In the genomic region with DNA sequence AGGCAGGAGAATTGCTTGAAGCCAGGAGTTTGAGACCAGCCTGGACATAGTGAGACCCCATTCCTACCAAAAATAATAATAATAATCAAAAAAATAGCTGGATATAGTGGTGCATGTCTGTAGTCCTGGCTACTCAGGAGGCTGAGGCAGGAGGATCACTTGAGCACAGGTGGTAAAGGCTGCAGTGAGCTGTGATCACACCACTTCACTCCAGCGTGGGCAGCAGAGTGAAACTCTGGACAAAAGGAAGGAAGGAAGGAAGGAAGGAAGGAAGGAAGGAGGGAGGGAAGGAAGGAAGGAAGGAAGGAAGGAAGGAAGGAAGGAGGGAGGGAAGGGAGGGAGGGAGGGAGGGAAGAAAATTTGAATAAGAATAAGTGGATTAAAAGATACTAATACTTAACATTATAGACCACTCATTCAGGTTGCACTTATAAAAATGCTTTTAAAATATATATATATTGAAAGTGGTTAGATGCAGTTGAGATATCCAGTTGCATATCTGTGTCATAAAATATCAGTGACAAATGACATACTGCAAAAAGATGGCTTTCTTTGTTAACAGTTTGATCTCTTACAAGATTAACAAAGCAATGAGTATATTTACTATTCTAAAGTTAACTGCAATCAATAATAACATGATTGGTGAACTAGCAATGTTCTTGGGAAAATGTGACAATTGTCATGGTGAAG, we compare ENCODE assay signal across 10 cellular contexts.
"Had no signal": no experiment of that assay in that cellular context is flagged by ENCODE, and none has a peak within 500 bp of the region (broad histone marks: within the 10 kb centered on the region; RNA-seq: fewer than 3 reads in every experiment).

No MANE protein-coding gene starts in this region.

- H2AFZ ChIP-seq: GM23338 had no signal

- FAIRE-seq: H1, H54, HTR-8/SVneo had no signal

- DNase-seq: H9, HCEC 1CT, KBM-7 had no signal

- H3K4me1 Mint-ChIP-seq: GM23338 had no signal

- H3K9ac ChIP-seq: KMS-11 had no signal

- H3K4me2 ChIP-seq: GM23338, KMS-11 had no signal

- H3K4me3 ChIP-seq: GM23338 had no signal

- H3K4me3 Mint-ChIP-seq: GM23338, H9, IgD-negative memory B cell had no signal

- H3K27ac Mint-ChIP-seq: GM23338, H9, IgD-negative memory B cell had no signal

- H3K27ac ChIP-seq: HL-60, KMS-11 had no signal

- H3K27me3 Mint-ChIP-seq: IgD-negative memory B cell had no signal
